ENCODE assay signal across 22 cellular contexts in the genomic region with DNA sequence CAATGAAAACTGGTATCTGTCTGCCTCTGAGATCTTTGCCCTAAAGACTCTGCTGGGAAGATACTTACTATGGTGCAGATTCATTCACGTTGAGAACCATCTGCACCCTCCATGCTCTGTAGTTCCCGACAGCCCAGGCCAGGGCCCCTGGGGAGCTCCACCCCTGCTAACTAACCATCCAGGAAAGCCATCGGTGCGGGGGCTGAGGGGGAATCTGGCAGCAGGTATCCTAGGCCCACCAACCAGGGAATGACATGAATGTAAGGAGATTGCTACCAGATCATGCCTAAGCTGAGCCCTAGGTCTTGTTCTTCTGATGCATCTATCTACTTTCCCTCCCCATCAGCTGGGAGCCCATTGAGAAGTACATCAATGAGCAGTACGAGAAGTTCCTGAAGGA. TPM values are rescaled to one million over a fixed set of nuclear protein-coding genes. Genes with fewer than 3 reads are reported as not detected.
DNase-seq lines count a peak whose midpoint lies in the region; TF ChIP-seq lines count a peak whose summit lies in the region.
"Had no signal": no experiment of that assay in that cellular context is flagged by ENCODE, and none has a peak within 500 bp of the region (broad histone marks: within the 10 kb centered on the region; RNA-seq: fewer than 3 reads in every experiment).

No MANE protein-coding gene starts in this region.

- H3K4me1 Mint-ChIP-seq in chondrocyte (ENCODE audit: low read depth) (no peaks in the 10 kb centered on the region), type B pancreatic cell (ENCODE audit: unreplicated experiment) (no peaks in the 10 kb centered on the region)
- H3K4me1 Mint-ChIP-seq: CD4-positive, CD25-positive, alpha-beta regulatory T cell had no signal

- H3K27ac Mint-ChIP-seq in chondrocyte (ENCODE audit: unreplicated experiment) (no peak overlapping the region), type B pancreatic cell (no peak overlapping the region)
- H3K27ac Mint-ChIP-seq: CD4-positive, CD25-positive, alpha-beta regulatory T cell; CD8-positive, alpha-beta T cell had no signal

- peaks cover 0 to 6% (median 0%) of the 10 kb centered on the region in 7 donors for H3K27me3 ChIP-seq in spleen (replicated peaks in 1 of 7)
- H3K27me3 ChIP-seq: BLaER1 had no signal

- H3K4me3 ChIP-seq in spleen, result no peak overlapping the region
- H3K4me3 ChIP-seq: BLaER1, GM12878, GM23248 had no signal

- H3K9me3 Mint-ChIP-seq in chondrocyte (ENCODE audit: low read depth) (no peaks in the 10 kb centered on the region), type B pancreatic cell (no peaks in the 10 kb centered on the region)
- H3K9me3 Mint-ChIP-seq: CD4-positive, CD25-positive, alpha-beta regulatory T cell; CD8-positive, alpha-beta T cell had no signal

- H3K4me3 Mint-ChIP-seq in chondrocyte (ENCODE audit: unreplicated experiment) (no peak overlapping the region), type B pancreatic cell (no peak overlapping the region)
- H3K4me3 Mint-ChIP-seq: CD4-positive, CD25-positive, alpha-beta regulatory T cell; CD8-positive, alpha-beta T cell had no signal

- no peaks in the 10 kb centered on the region for H3K36me3 ChIP-seq in spleen

- no peak overlapping the region for H3K27ac ChIP-seq in spleen
- H3K27ac ChIP-seq: BLaER1, C4-2B, GM23248 had no signal

- intact Hi-C loops in spleen (cut with DNase I; ENCODE audit: low total_unique reads), result no loop called here

- DNase-seq in chondrocyte (ENCODE audit: low spot score) (peak; percentile 74), islet precursor cell (peak; percentile 32), spleen (peak; percentile 25), NAMALWA (ENCODE audit: low spot score) (no peak), type B pancreatic cell (ENCODE audit: extremely low spot score, unreplicated experiment) (no peak), SIG-M5 treated with dmso at 0.1 percent for 504 hours (lab: John Stamatoyannopoulos, UW; ENCODE audit: unreplicated experiment) (no peak)
- DNase-seq: CD4-positive, CD25-positive, alpha-beta regulatory T cell; CD8-positive, alpha-beta T cell; DMS 273 treated with DMSO at 0.1 percent for 48 hours; DMS79; EL; GDM1; GM23248; H7; HCEC 1CT had no signal

- no peaks in the 10 kb centered on the region for H3K4me1 ChIP-seq in spleen
- H3K4me1 ChIP-seq: BLaER1, Caco-2 had no signal

- 79 to 100% (median 91%) methylated on average over 5 of the region's 5 CpGs for WGBS in spleen, 5 donors

- H3K36me3 Mint-ChIP-seq in chondrocyte (ENCODE audit: low read depth), result no peaks in the 10 kb centered on the region
- H3K36me3 Mint-ChIP-seq in type B pancreatic cell, result peaks cover 4% of the 10 kb centered on the region
- H3K36me3 Mint-ChIP-seq: CD4-positive, CD25-positive, alpha-beta regulatory T cell; CD8-positive, alpha-beta T cell had no signal

- H3K9me3 ChIP-seq in spleen, result no peaks in the 10 kb centered on the region
- H3K9me3 ChIP-seq: BLaER1, Caco-2 had no signal

- TF ChIP-seq POLR2A in spleen (IDR thresholded peaks at IDR 0.05), result no peak

- TF ChIP-seq CTCF in chondrocyte (IDR thresholded peaks at IDR 0.05) (no peak), spleen (IDR thresholded peaks at IDR 0.05 in 8 of 11, conservative IDR thresholded peaks at IDR 0.05 in 3 of 11) (no peak), type B pancreatic cell (conservative IDR thresholded peaks at IDR 0.05) (no peak)

- peaks cover 7% of the 10 kb centered on the region for H3K27me3 Mint-ChIP-seq in chondrocyte (ENCODE audit: low read depth)
- H3K27me3 Mint-ChIP-seq in type B pancreatic cell, result no peaks in the 10 kb centered on the region
- H3K27me3 Mint-ChIP-seq: CD4-positive, CD25-positive, alpha-beta regulatory T cell had no signal

RNA-seq across cellular contexts. Expression of gene WBP2NL, which starts 11.3 kb away (rescaled TPM):
- total RNA-seq in chondrocyte (not detected in 3 replicates), spleen (1 to 10 TPM; 1.6 to 5.0 (median 2.5) TPM), type B pancreatic cell (ENCODE audit: low replicate concordance) (not detected in 2 replicates)
- polyA plus RNA-seq in spleen, result 1 to 10 TPM; 1.2 to 1.5 (median 1.3) TPM
- total RNA-seq: A172, A673, H1, H7 had no signal
- polyA plus RNA-seq: H1 had no signal

RNA-seq across cellular contexts. Expression of gene SEPTIN3, which starts 18.0 kb away (rescaled TPM):
- total RNA-seq in chondrocyte, result 0.87 to 0.92 TPM (median 0.92 TPM) in 3 replicates
- 1 to 10 TPM in 1 of 7 donors, under 1 TPM in 6; 0.17 to 1.0 (median 0.26) TPM for total RNA-seq in spleen
- polyA plus RNA-seq in spleen, result under 1 TPM; 0.07 to 0.16 (median 0.09) TPM
- 3.7 and 16.3 TPM in 2 replicates for total RNA-seq in type B pancreatic cell (ENCODE audit: low replicate concordance)
- total RNA-seq: GM23248 had no signal

RNA-seq across cellular contexts. Expression of gene CENPM, which starts 40.3 kb away (rescaled TPM):
- total RNA-seq in chondrocyte, result 3.3 to 9.3 TPM (median 3.3 TPM) in 3 replicates
- 10 to 100 TPM in 4 of 7 donors, 1 to 10 TPM in 3; 3.3 to 20.9 (median 10.1) TPM for total RNA-seq in spleen
- polyA plus RNA-seq in spleen, result 10 to 100 TPM; 14.4 to 63.1 (median 24.7) TPM
- total RNA-seq in type B pancreatic cell (ENCODE audit: low replicate concordance), result 12.2 and 29.4 TPM in 2 replicates

Comparison
In these comparisons a context has a peak if more than half of its experiments do, and no peak if none do; other contexts are left out.
1. DNase-seq: peak in chondrocyte (single experiment), islet precursor cell (single experiment) and spleen (single experiment); none in NAMALWA (single experiment), type B pancreatic cell (single experiment) and SIG-M5 treated with dmso at 0.1 percent for 504 hours (single experiment).